In genomic region chr4:189940178-189941004, GRCh38 we compare ENCODE assay signal across 8 cellular contexts. TPM values are rescaled to one million over a fixed set of nuclear protein-coding genes. Genes with fewer than 3 reads are reported as not detected.
A peak's percentile ranks its signal among the peaks of the same experiment; 100 is the strongest.
DNase-seq lines count a peak whose midpoint lies in the region; ATAC-seq and TF ChIP-seq lines count a peak whose summit lies in the region.

Gene FRG1, plus strand, starts transcription at chr4:189940872. Its CDS starts 138 bp downstream, at chr4:189941010.

- DNase-seq in SJCRH30 (peak; percentile 84), astrocyte of the cerebellum (ENCODE audit: low read depth) (peak; percentile 88), iPS DF 4.7 (ENCODE audit: extremely low read depth, low spot score) (peak; percentile 60), NCI-H1048 (lab: John Stamatoyannopoulos, UW) (no peak)
- no peak for DNase-seq in NK-92 treated with Interleukin-12 subunit alpha and Interleukin-12 subunit beta, amount 100 ng/mL, for 24 hours (lab: John Stamatoyannopoulos, UW)

- H3K27ac ChIP-seq in SJCRH30: peak within 1 kb of the TSS; percentile 55

- no peaks in the 10 kb centered on the region for H3K4me1 ChIP-seq in SJCRH30
- H3K4me1 ChIP-seq in skeletal muscle satellite cell (ENCODE audit: control insufficient read depth, insufficient read depth, low read length): peaks cover 10% of the 10 kb centered on the region

- H3K36me3 ChIP-seq in SJCRH30 (no peaks in the 10 kb centered on the region), skeletal muscle satellite cell (ENCODE audit: insufficient read depth, low read length) (no peaks in the 10 kb centered on the region)

- H3K4me3 ChIP-seq in SJCRH30 (peak within 1 kb of the TSS; percentile 82), astrocyte of the cerebellum (ENCODE audit: low read depth, low read length) (peak within 1 kb of the TSS; percentile 89), skeletal muscle satellite cell (ENCODE audit: low read length) (peak within 1 kb of the TSS; percentile 90)

- TF ChIP-seq CTCF in astrocyte of the cerebellum (IDR thresholded peaks at IDR 0.05; ENCODE audit: low read depth, low read length, missing control alignments): peak; percentile 91

- peak within 1 kb of the TSS; percentile 97 for H3K4me2 ChIP-seq in skeletal muscle satellite cell (ENCODE audit: low read length)

- H3K27me3 ChIP-seq in SJCRH30 (no peaks in the 10 kb centered on the region), skeletal muscle satellite cell (ENCODE audit: control insufficient read depth, insufficient read depth, low read length) (no peaks in the 10 kb centered on the region)

- peak within 1 kb of the TSS; percentile 90 for H3K9ac ChIP-seq in skeletal muscle satellite cell (ENCODE audit: low read depth, low read length)

- peak; percentile 98 for ATAC-seq in GM18499 (IDR thresholded peaks at IDR 0.05; ENCODE audit: insufficient read depth, unreplicated experiment)
- peak; percentile 99 for ATAC-seq in HG02885 (IDR thresholded peaks at IDR 0.05; ENCODE audit: poor library complexity, unreplicated experiment)

- in situ Hi-C loops in astrocyte of the cerebellum (cut with HindIII; ENCODE audit: low sequenced_read_pairs): no loop called here

- no peaks in the 10 kb centered on the region for H3K9me3 ChIP-seq in SJCRH30 (replicated peaks)
- H3K9me3 ChIP-seq in skeletal muscle satellite cell (replicated peaks; ENCODE audit: low read length): no peaks in the 10 kb centered on the region

RNA-seq across cellular contexts. Expression of gene FRG1, which starts in this region (rescaled TPM):
- total RNA-seq in SJCRH30 (2014; rRNA removed; shearing (Covaris generic)): 32.0 and 33.8 TPM in 2 replicates
- total RNA-seq in skeletal muscle satellite cell (2012; rRNA removed): 30.6 and 33.7 TPM in 2 replicates

Comparison
In these comparisons a context has a peak if more than half of its experiments do, and no peak if none do; other contexts are left out.
1. DNase-seq: peak in SJCRH30 (2 of 2), astrocyte of the cerebellum (single experiment) and iPS DF 4.7 (single experiment); none in NCI-H1048 (single experiment) and NK-92 treated with Interleukin-12 subunit alpha and Interleukin-12 subunit beta, amount 100 ng/mL, for 24 hours (single experiment).
2. Peak in every context shown above with its lines, with median percentiles within 50 percentile points of each other: H3K4me3 ChIP-seq.